ENCODE assay signal across 20 cellular contexts in genomic region chr7:82015751-82016150, GRCh38.
DNase-seq lines count a peak whose midpoint lies in the region; TF ChIP-seq lines count a peak whose summit lies in the region.
"Had no signal": no experiment of that assay in that cellular context is flagged by ENCODE, and none has a peak within 500 bp of the region (broad histone marks: within the 10 kb centered on the region; RNA-seq: fewer than 3 reads in every experiment).

No MANE protein-coding gene starts in this region.

- no peak for TF ChIP-seq CTCF in fibroblast of mammary gland (conservative IDR thresholded peaks at IDR 0.05; ENCODE audit: control insufficient read depth, insufficient read depth, low read depth, low read length)

- peak; percentile 12 for DNase-seq in NCI-H748 (lab: John Stamatoyannopoulos, UW; ENCODE audit: unreplicated experiment)
- no peak for DNase-seq in NCI-H748 treated with DMSO at 0.1 percent for 48 hours (lab: John Stamatoyannopoulos, UW)
- DNase-seq in OCI-M1 (lab: John Stamatoyannopoulos, UW): peak; percentile 36
- DNase-seq in fibroblast of mammary gland (ENCODE audit: low read depth): peak; percentile 19
- peak; percentile 14 for DNase-seq in pons (ENCODE audit: low spot score)
- DNase-seq in NAMALWA (ENCODE audit: low spot score): no peak
- DNase-seq in NCI-H1930 (lab: John Stamatoyannopoulos, UW): no peak
- no peak for DNase-seq in NCI-H226
- DNase-seq: activated B cell treated with CpG ODN at 0.5 μM for 24 hours; activated CD8-positive, alpha-beta memory T cell treated with anti-CD3 and anti-CD28 coated beads for 24 hours; activated naive CD8-positive, alpha-beta T cell treated with anti-CD3 and anti-CD28 coated beads, Interleukin-2, amount 50 U/mL, for 24 hours; CD4-positive, alpha-beta T cell; EL; mucosa of descending colon; nucleus accumbens; Right ventricle myocardium superior; stimulated activated CD4-positive, alpha-beta T cell treated with anti-CD3 and anti-CD28 coated beads, Interleukin-2, amount 100 ng/mL, for 48 hours; T-helper 2 cell had no signal

- H3K4me3 ChIP-seq in fibroblast of mammary gland (ENCODE audit: control insufficient read depth, low read depth, low read length): no peak overlapping the region
- H3K4me3 ChIP-seq: cardiac muscle cell, hepatocyte, mucosa of descending colon had no signal

Comparison
In these comparisons a context has a peak if more than half of its experiments do, and no peak if none do; other contexts are left out.
1. DNase-seq: peak in NCI-H748 (single experiment), OCI-M1 (single experiment), fibroblast of mammary gland (single experiment) and pons (single experiment); none in NCI-H748 treated with DMSO at 0.1 percent for 48 hours (single experiment), NAMALWA (single experiment), NCI-H1930 (0 of 2) and NCI-H226 (single experiment).